ENCODE assay signal across 15 cellular contexts in the genomic region with DNA sequence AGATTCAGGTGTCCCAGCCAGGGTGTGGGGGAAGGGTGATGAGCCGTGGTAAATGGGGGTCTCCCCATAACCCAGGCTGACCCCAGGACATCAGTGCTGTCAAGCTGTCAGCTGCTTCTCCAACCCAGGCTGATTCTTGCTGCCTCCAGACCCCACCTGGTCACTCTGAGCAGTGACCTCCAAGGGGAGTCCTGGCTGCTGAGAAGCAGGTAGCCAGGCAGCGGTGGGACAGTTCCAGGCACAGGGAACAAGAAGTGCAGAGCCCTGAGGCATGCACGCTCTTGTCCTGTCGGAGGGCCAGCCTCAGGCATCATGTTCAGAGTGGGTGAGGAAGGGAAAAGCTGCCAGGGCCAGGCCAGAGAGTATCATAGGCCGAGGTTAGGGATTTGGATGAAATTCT. TPM values are rescaled to one million over a fixed set of nuclear protein-coding genes. Genes with fewer than 3 reads are reported as not detected.
"Had no signal": no experiment of that assay in that cellular context is flagged by ENCODE, and none has a peak within 500 bp of the region (broad histone marks: within the 10 kb centered on the region; RNA-seq: fewer than 3 reads in every experiment).

No MANE protein-coding gene starts in this region.

- H3K4me1 ChIP-seq: foreskin keratinocyte had no signal

- H3K36me3 ChIP-seq: right lobe of liver had no signal

- H3K4me3 Mint-ChIP-seq: activated T-cell treated with anti-CD3 and anti-CD28 coated beads, Interleukin-2, amount 50 U/mL, for 24 hours; nephron progenitor cell; stimulated activated naive CD8-positive, alpha-beta T cell treated with anti-CD3 and anti-CD28 coated beads, Interleukin-15, Interleukin-2, amounts not matched to agents 100 ng/mL and 50 ng/mL, for 24 hours; type B pancreatic cell had no signal

- ATAC-seq: psoas muscle had no signal

- H3K27ac Mint-ChIP-seq: activated T-cell treated with anti-CD3 and anti-CD28 coated beads, Interleukin-2, amount 50 U/mL, for 24 hours; nephron progenitor cell; stimulated activated naive CD8-positive, alpha-beta T cell treated with anti-CD3 and anti-CD28 coated beads, Interleukin-15, Interleukin-2, amounts not matched to agents 100 ng/mL and 50 ng/mL, for 24 hours; type B pancreatic cell had no signal

- H3K4me3 ChIP-seq: psoas muscle, right lobe of liver had no signal

- H3K27ac ChIP-seq: coronary artery, foreskin keratinocyte, psoas muscle, right lobe of liver had no signal

- H3K9me3 Mint-ChIP-seq: activated T-cell treated with anti-CD3 and anti-CD28 coated beads, Interleukin-2, amount 50 U/mL, for 24 hours; nephron progenitor cell; stimulated activated naive CD8-positive, alpha-beta T cell treated with anti-CD3 and anti-CD28 coated beads, Interleukin-15, Interleukin-2, amounts not matched to agents 100 ng/mL and 50 ng/mL, for 24 hours; type B pancreatic cell had no signal

- H3K36me3 Mint-ChIP-seq: type B pancreatic cell had no signal

- H3K9me3 ChIP-seq: psoas muscle, right lobe of liver had no signal

- DNase-seq: activated CD4-positive, alpha-beta T cell treated with anti-CD3 and anti-CD28 coated beads, Interleukin-2, amount 50 U/mL, for 48 hours; activated naive CD4-positive, alpha-beta T cell treated with anti-CD3 and anti-CD28 coated beads, Interleukin-2, amount 50 U/mL, for 16 hours; caudate nucleus; effector CD4-positive, alpha-beta T cell; foreskin keratinocyte; glutamatergic neuron; nephron progenitor cell; psoas muscle; right lobe of liver had no signal

RNA-seq across cellular contexts. Expression of a gene that starts 1.1 kb away (rescaled TPM):
- total RNA-seq: osteocyte, psoas muscle had no signal

RNA-seq across cellular contexts. Expression of a gene that starts 6.0 kb away (rescaled TPM):
- total RNA-seq: osteocyte, temporal lobe had no signal
